9 cellular contexts compared by ENCODE assay signal in the genomic region with DNA sequence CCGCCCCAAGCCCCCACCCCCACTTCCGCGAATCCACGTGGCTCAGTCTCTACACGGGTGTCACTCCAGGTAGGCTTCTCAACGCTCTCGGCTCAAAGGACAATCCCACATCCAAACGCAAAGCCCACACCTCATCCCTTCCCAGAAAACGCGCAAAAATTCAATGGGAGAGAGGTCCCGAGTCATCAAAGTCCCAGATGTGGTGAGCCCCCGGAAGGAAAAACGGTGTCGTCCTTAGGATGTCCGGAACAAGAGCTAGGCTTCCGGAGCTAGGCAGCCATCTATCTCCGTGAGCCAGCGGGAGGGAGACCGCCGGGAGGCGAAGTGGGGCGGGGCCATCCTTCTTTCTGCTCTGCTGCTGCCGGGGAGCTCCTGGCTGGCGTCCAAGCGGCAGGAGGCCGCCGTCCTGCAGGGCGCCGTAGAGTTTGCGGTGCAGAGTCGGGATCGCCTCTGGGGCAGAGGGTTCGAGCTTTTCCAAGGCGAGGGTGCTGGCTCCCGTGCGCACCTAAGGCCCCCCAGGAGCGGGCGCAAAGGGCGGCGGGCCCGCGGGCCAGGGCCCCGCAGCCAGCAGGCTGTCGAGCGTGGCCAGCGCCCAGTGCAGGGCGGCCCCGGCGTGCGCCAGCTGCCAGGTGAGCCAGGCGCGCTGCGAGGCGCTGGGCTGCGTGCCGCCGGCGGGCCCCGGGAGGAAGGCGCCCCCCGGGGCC. TPM values are rescaled to one million over a fixed set of nuclear protein-coding genes. Genes with fewer than 3 reads are reported as not detected.
DNase-seq lines count a peak whose midpoint lies in the region; ATAC-seq and TF ChIP-seq lines count a peak whose summit lies in the region.
"Not testable (repeated sequence)": the region's sequence is repeated elsewhere in the genome, so short reads cannot be mapped to it uniquely, and the experiment has no call there.
"Had no signal": no experiment of that assay in that cellular context is flagged by ENCODE, and none has a peak within 500 bp of the region (broad histone marks: within the 10 kb centered on the region; RNA-seq: fewer than 3 reads in every experiment).

No MANE protein-coding gene starts in this region.

- H2AFZ ChIP-seq in H9 (ENCODE audit: low read length): not testable (repeated sequence)

- H2BK12ac ChIP-seq in H9 (ENCODE audit: insufficient read length, low read depth, low read length): not testable (repeated sequence)

- H3K27ac Mint-ChIP-seq in CD14-positive monocyte; activated CD8-positive, alpha-beta T cell treated with anti-CD3 and anti-CD28 coated beads for 36 hours: not testable (repeated sequence)
- peak overlapping the region in 1 of 3 experiments; percentile 29; a peak in 1 of 7 replicates for H3K27ac Mint-ChIP-seq in H9

- not testable (repeated sequence) for H4K91ac ChIP-seq in H9 (ENCODE audit: insufficient read length, low read depth, low read length)

- H3K27ac ChIP-seq in H9 (ENCODE audit: insufficient read length, low read depth, low read length); ovary; thoracic aorta: not testable (repeated sequence)

- not testable (repeated sequence) for H2AK5ac ChIP-seq in H9 (ENCODE audit: insufficient read length, low read length)

- not testable (repeated sequence) for H3K14ac ChIP-seq in H9 (ENCODE audit: insufficient read depth, low read length)

- H3K56ac ChIP-seq in H9 (ENCODE audit: insufficient read length, low read depth, low read length): not testable (repeated sequence)

- peaks cover 10% of the 10 kb centered on the region for H3K23me2 ChIP-seq in H9 (ENCODE audit: insufficient read length, low read depth, low read length, poor library complexity, severe bottlenecking)

- not testable (repeated sequence) for H3K23ac ChIP-seq in H9 (ENCODE audit: insufficient read length, low read depth, low read length)

- not testable (repeated sequence) for H2BK5ac ChIP-seq in H9 (ENCODE audit: insufficient read length, low read length)

- DNase-seq in CD14-positive monocyte (ENCODE audit: low spot score); astrocyte of the cerebellum (ENCODE audit: low read depth); thoracic aorta (ENCODE audit: low spot score): not testable (repeated sequence)
- DNase-seq in H9: peak; percentile 26
- peak; percentile 56 for DNase-seq in NCI-H69 (lab: John Stamatoyannopoulos, UW)
- peak; percentile 24 for DNase-seq in activated CD8-positive, alpha-beta T cell treated with anti-CD3 and anti-CD28 coated beads for 36 hours
- DNase-seq in ovary: peak in 4 of 5 donors; percentile 17 to 31 (median 23)

- H3K79me2 ChIP-seq in H9 (ENCODE audit: insufficient read depth, low read length): not testable (repeated sequence)

- POLR2A ChIA-PET in activated CD8-positive, alpha-beta T cell treated with anti-CD3 and anti-CD28 coated beads for 36 hours (lab: Charles Lee): interaction anchor here (0.7 kb wide), 2 partner anchors 12 to 101 kb away, joined by 3 read pairs; no protein-coding TSS in a partner anchor

- not testable (repeated sequence) for TF ChIP-seq CTCF in CD14-positive monocyte (IDR thresholded peaks at IDR 0.05); H9 (conservative IDR thresholded peaks at IDR 0.05); activated CD8-positive, alpha-beta T cell treated with anti-CD3 and anti-CD28 coated beads for 36 hours (IDR thresholded peaks at IDR 0.05); astrocyte of the cerebellum (IDR thresholded peaks at IDR 0.05; ENCODE audit: low read depth, low read length, missing control alignments); ovary (IDR thresholded peaks at IDR 0.05); thoracic aorta (IDR thresholded peaks at IDR 0.05)

- not testable (repeated sequence) for H3K9me3 ChIP-seq in H9 (ENCODE audit: control insufficient read depth, low read depth, low read length); iPS-15b (ENCODE audit: control insufficient read depth, insufficient read depth, low read length)
- peaks cover 3 to 18% of the 10 kb centered on the region in 2 donors for H3K9me3 ChIP-seq in ovary
- H3K9me3 ChIP-seq in thoracic aorta: peaks cover 21% of the 10 kb centered on the region

- not testable (repeated sequence) for H4K20me1 ChIP-seq in H9 (ENCODE audit: control insufficient read depth, insufficient read depth, insufficient read length)

- H3K27me3 ChIP-seq in H9 (ENCODE audit: insufficient read depth, low read length) (peaks cover 28% of the 10 kb centered on the region), iPS-15b (ENCODE audit: control insufficient read depth, insufficient read depth, low read length) (peaks cover 43% of the 10 kb centered on the region)
- not testable (repeated sequence) for H3K27me3 ChIP-seq in ovary; thoracic aorta (replicated peaks; ENCODE audit: insufficient read depth)

- not testable (repeated sequence) for H4K5ac ChIP-seq in H9 (ENCODE audit: insufficient read length, low read depth, low read length)

- not testable (repeated sequence) for H3K18ac ChIP-seq in H9 (ENCODE audit: insufficient read length, low read depth, low read length)

- H3K36me3 ChIP-seq in iPS-15b (ENCODE audit: control insufficient read depth, insufficient read depth, low read length); ovary; thoracic aorta: not testable (repeated sequence)

- CTCF ChIA-PET in activated CD8-positive, alpha-beta T cell treated with anti-CD3 and anti-CD28 coated beads for 36 hours (lab: Charles Lee): interaction anchor here (0.6 kb wide), 1 partner anchor 1877 kb away, joined by 3 read pairs; no protein-coding TSS in a partner anchor

- H3K4me3 Mint-ChIP-seq in CD14-positive monocyte: peak overlapping the region; percentile 12 to 60
- H3K4me3 Mint-ChIP-seq in H9: peak overlapping the region in 1 of 2 experiments; percentile 18; a peak in 1 of 5 replicates
- peak overlapping the region; percentile 9 for H3K4me3 Mint-ChIP-seq in activated CD8-positive, alpha-beta T cell treated with anti-CD3 and anti-CD28 coated beads for 36 hours

- intact Hi-C loops in CD14-positive monocyte (cut with micrococcal nuclease); activated CD8-positive, alpha-beta T cell treated with anti-CD3 and anti-CD28 coated beads for 36 hours (cut with micrococcal nuclease): not testable (repeated sequence)
- intact Hi-C loops in ovary (cut with DNase I): loop anchor here in 1 of 4 donors (10.0 kb wide), 1 partner anchor 1165 kb away; a partner anchor contains a TSS

- H3K79me1 ChIP-seq in H9 (ENCODE audit: insufficient read depth, low read depth, low read length, poor library complexity, severe bottlenecking): not testable (repeated sequence)

- peaks cover 12 to 15% (median 14%) of the 10 kb centered on the region in 7 donors for H3K9me3 Mint-ChIP-seq in CD14-positive monocyte
- peaks cover 10 to 13% of the 10 kb centered on the region in 2 experiments; a peak in 3 of 5 replicates for H3K9me3 Mint-ChIP-seq in H9
- H3K9me3 Mint-ChIP-seq in activated CD8-positive, alpha-beta T cell treated with anti-CD3 and anti-CD28 coated beads for 36 hours: peaks cover 15% of the 10 kb centered on the region

- TF ChIP-seq POLR2A in ovary (IDR thresholded peaks at IDR 0.05): not testable (repeated sequence)

- peak overlapping the region; percentile 15 for H3K4me3 ChIP-seq in astrocyte of the cerebellum (ENCODE audit: low read depth, low read length)
- peak overlapping the region; percentile 19 for H3K4me3 ChIP-seq in iPS-15b (ENCODE audit: low read depth, low read length)
- H3K4me3 ChIP-seq in ovary: not testable (repeated sequence)
- H3K4me3 ChIP-seq in thoracic aorta: peak overlapping the region; percentile 5

- H3K27me3 Mint-ChIP-seq in CD14-positive monocyte (ENCODE audit: low read depth in 3 of 3): peaks cover 13 to 14% (median 14%) of the 10 kb centered on the region in 3 donors
- peaks cover 13% of the 10 kb centered on the region for H3K27me3 Mint-ChIP-seq in H9 (ENCODE audit: low read depth)
- H3K27me3 Mint-ChIP-seq in activated CD8-positive, alpha-beta T cell treated with anti-CD3 and anti-CD28 coated beads for 36 hours: peaks cover 14% of the 10 kb centered on the region

- not testable (repeated sequence) for ATAC-seq in activated CD8-positive, alpha-beta T cell treated with anti-CD3 and anti-CD28 coated beads for 36 hours; thoracic aorta (ENCODE audit: insufficient number of reproducible peaks, low FRiP score, low read depth)

- H3K4ac ChIP-seq in H9 (ENCODE audit: low read depth, low read length): not testable (repeated sequence)

- H2BK15ac ChIP-seq in H9 (ENCODE audit: low read depth, low read length): not testable (repeated sequence)

- not testable (repeated sequence) for H2BK120ac ChIP-seq in H9 (ENCODE audit: low read depth, low read length, poor library complexity, severe bottlenecking)

- H3K4me1 Mint-ChIP-seq in CD14-positive monocyte; H9; activated CD8-positive, alpha-beta T cell treated with anti-CD3 and anti-CD28 coated beads for 36 hours (ENCODE audit: low read depth): not testable (repeated sequence)

- H3K4me1 ChIP-seq in H9 (ENCODE audit: insufficient read depth, low read length); iPS-15b (ENCODE audit: control insufficient read depth, insufficient read depth, low read length); ovary (ENCODE audit: insufficient read depth); thoracic aorta (ENCODE audit: control insufficient read depth in 1 of 2, low read depth in 2 of 2): not testable (repeated sequence)

- no CpG with 5 or more reads among the region's 61 CpGs for WGBS in H9 (ENCODE audit: extremely low coverage, insufficient read length, low lambda C conversion rate)
- 10 to 22% (median 12%) methylated on average over 39 to 49 of the region's 61 CpGs for WGBS in ovary, 3 donors

- H3T11ph ChIP-seq in H9 (ENCODE audit: low read length): not testable (repeated sequence)

- not testable (repeated sequence) for TF ChIP-seq EP300 in ovary (IDR thresholded peaks at IDR 0.05)

- H2BK20ac ChIP-seq in H9 (ENCODE audit: low read depth, low read length, poor library complexity, severe bottlenecking): not testable (repeated sequence)

- H4K8ac ChIP-seq in H9 (replicated peaks; ENCODE audit: insufficient read length, low read depth, low read length): not testable (repeated sequence)

- not testable (repeated sequence) for H3K9ac ChIP-seq in H9 (ENCODE audit: extremely low read depth, insufficient read length, low read length); iPS-15b (ENCODE audit: low read depth, low read length)

- H3K4me2 ChIP-seq in H9 (ENCODE audit: insufficient read depth, insufficient read length, low read length): not testable (repeated sequence)

- H3K36me3 Mint-ChIP-seq in CD14-positive monocyte; H9 (ENCODE audit: insufficient read depth in 1 of 3, low read depth in 3 of 3): not testable (repeated sequence)
- H3K36me3 Mint-ChIP-seq in activated CD8-positive, alpha-beta T cell treated with anti-CD3 and anti-CD28 coated beads for 36 hours (ENCODE audit: low read depth): peaks cover 14% of the 10 kb centered on the region

- in situ Hi-C loops in astrocyte of the cerebellum (cut with HindIII; ENCODE audit: low sequenced_read_pairs): not testable (repeated sequence)

RNA-seq across cellular contexts. Expression of a gene that starts 3.2 kb away (rescaled TPM):
- polyA plus RNA-seq in CD14-positive monocyte (under 1 TPM; 0.13 to 0.38 TPM), ovary (1 to 10 TPM; 4.8 TPM)
- total RNA-seq in H9 (2021) (4.8 and 5.1 TPM in 2 replicates), ovary (10 to 100 TPM in 1 of 7 donors, 1 to 10 TPM in 6; 3.7 to 11.4 (median 6.7) TPM), thoracic aorta (1 to 10 TPM; 1.8 to 2.7 TPM)
- total RNA-seq in activated CD8-positive, alpha-beta T cell treated with anti-CD3 and anti-CD28 coated beads for 36 hours: 1 to 10 TPM; 1.3 to 1.4 TPM

RNA-seq across cellular contexts. Expression of a gene that starts 47.7 kb away (rescaled TPM):
- polyA plus RNA-seq in CD14-positive monocyte (under 1 TPM; 0.14 to 0.29 TPM), ovary (1 to 10 TPM; 1.1 to 2.1 TPM)
- total RNA-seq in H9 (2021) (10.7 and 13.2 TPM in 2 replicates), ovary (1 to 10 TPM in 6 of 7 donors, under 1 TPM in 1; 0.97 to 3.8 (median 2.5) TPM), thoracic aorta (1 to 10 TPM in 1 of 2 donors, under 1 TPM in 1; 0.95 to 2.8 TPM)
- total RNA-seq in activated CD8-positive, alpha-beta T cell treated with anti-CD3 and anti-CD28 coated beads for 36 hours: 1 to 10 TPM; 1.1 to 1.6 TPM
- total RNA-seq: endothelial cell of umbilical vein had no signal
